8 cellular contexts compared by ENCODE assay signal in the genomic region with DNA sequence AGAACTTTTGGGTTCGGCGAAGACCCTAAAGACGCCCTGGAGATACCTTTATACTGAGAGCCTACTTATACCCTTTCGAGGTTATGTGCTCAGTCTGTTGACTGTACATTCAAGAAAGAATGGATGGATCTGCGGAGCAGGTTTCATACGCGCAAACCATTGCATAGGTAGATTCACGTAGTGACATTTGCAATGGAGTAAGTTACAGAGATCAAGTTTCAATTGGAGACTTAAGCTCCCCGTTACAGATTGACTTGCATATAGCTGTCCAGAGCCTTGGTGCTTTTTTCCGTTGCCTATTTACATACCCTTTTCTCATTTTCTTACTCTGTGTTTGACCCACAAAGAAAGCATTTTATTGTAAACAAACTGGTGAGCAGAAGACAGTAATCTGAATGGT. TPM values are rescaled to one million over a fixed set of nuclear protein-coding genes. Genes with fewer than 3 reads are reported as not detected.
DNase-seq lines count a peak whose midpoint lies in the region; ATAC-seq and TF ChIP-seq lines count a peak whose summit lies in the region.

No MANE protein-coding gene starts in this region.

- TF ChIP-seq CTCF in heart left ventricle (IDR thresholded peaks at IDR 0.05) (no peak), astrocyte of the cerebellum (IDR thresholded peaks at IDR 0.05; ENCODE audit: low read depth, low read length, missing control alignments) (no peak), lower lobe of right lung (IDR thresholded peaks at IDR 0.05) (no peak), vagina (IDR thresholded peaks at IDR 0.05) (no peak)

- peak overlapping the region; percentile 71 to 100 (median 91) for H3K4me3 ChIP-seq in heart left ventricle
- peak overlapping the region; percentile 89 for H3K4me3 ChIP-seq in astrocyte of the cerebellum (ENCODE audit: low read depth, low read length)
- H3K4me3 ChIP-seq in lower lobe of right lung, result peak overlapping the region; percentile 99
- H3K4me3 ChIP-seq in vagina, result peak overlapping the region; percentile 80 to 90

- H3K4me1 ChIP-seq in heart left ventricle, result peaks cover 0 to 37% (median 28%) of the 10 kb centered on the region in 12 donors
- H3K4me1 ChIP-seq in lower lobe of right lung, result peaks cover 30% of the 10 kb centered on the region
- H3K4me1 ChIP-seq in vagina, result peaks cover 29% of the 10 kb centered on the region

- H3K27me3 ChIP-seq in heart left ventricle, result no peaks in the 10 kb centered on the region
- H3K27me3 ChIP-seq in lower lobe of right lung (ENCODE audit: low read depth), result no peaks in the 10 kb centered on the region
- no peaks in the 10 kb centered on the region for H3K27me3 ChIP-seq in vagina

- H3K27ac ChIP-seq in heart left ventricle (peak overlapping the region in 8 of 12 donors; percentile 90 to 99 (median 94)), lower lobe of right lung (peak overlapping the region; percentile 96), vagina (peak overlapping the region; percentile 92)

- no peak for TF ChIP-seq POLR2A in heart left ventricle (IDR thresholded peaks at IDR 0.05)
- no peak for TF ChIP-seq POLR2A in vagina (IDR thresholded peaks at IDR 0.05)

- intact Hi-C loops in heart left ventricle (cut with DNase I) (loop anchor here in 2 of 10 donors (10.0 kb wide), 2 partner anchors 153 to 233 kb away; no protein-coding TSS in a partner anchor), Right ventricle myocardium inferior (cut with DNase I) (loop anchor here (5.0 kb wide), 1 partner anchor 235 kb away; no protein-coding TSS in a partner anchor), lower lobe of right lung (cut with DNase I) (no loop called here), vagina (cut with DNase I) (no loop called here), sciatic nerve (cut with DNase I) (no loop called here)

- H3K9me3 ChIP-seq in heart left ventricle, result no peaks in the 10 kb centered on the region
- H3K9me3 ChIP-seq in lower lobe of right lung, result no peaks in the 10 kb centered on the region
- no peaks in the 10 kb centered on the region for H3K9me3 ChIP-seq in vagina

- DNase-seq in heart left ventricle (no peak), Right ventricle myocardium inferior (ENCODE audit: missing footprints) (no peak), astrocyte of the cerebellum (ENCODE audit: low read depth) (no peak), lower lobe of right lung (no peak), vagina (ENCODE audit: extremely low spot score in 2 of 2) (no peak), sciatic nerve (ENCODE audit: low spot score) (no peak), hepatic stellate cell (ENCODE audit: low spot score) (no peak)

- ATAC-seq in heart left ventricle (no peak), Right ventricle myocardium inferior (no peak), lower lobe of right lung (no peak), sciatic nerve (no peak), HG02763 (IDR thresholded peaks at IDR 0.05; ENCODE audit: unreplicated experiment) (no peak)

- WGBS in heart left ventricle, 4 donors, result 2 to 5% (median 4%) methylated on average over 10 of the region's 10 CpGs

- in situ Hi-C loops in astrocyte of the cerebellum (cut with HindIII; ENCODE audit: low sequenced_read_pairs), result no loop called here

- H3K36me3 ChIP-seq in heart left ventricle (peaks cover 0 to 19% (median 15%) of the 10 kb centered on the region in 9 donors), lower lobe of right lung (peaks cover 15% of the 10 kb centered on the region), vagina (peaks cover 0 to 11% of the 10 kb centered on the region in 2 donors)

RNA-seq across cellular contexts. Expression of a gene that starts 0.9 kb away (rescaled TPM):
- 100 to 1,000 TPM in 4 of 9 donors, 10 to 100 TPM in 5; 66.1 to 124 (median 93.7) TPM for total RNA-seq in heart left ventricle
- polyA plus RNA-seq in heart left ventricle, result 10 to 100 TPM; 33.2 to 75.2 TPM
- 86.3 TPM for total RNA-seq in Right ventricle myocardium inferior
- 55.3 TPM for total RNA-seq in lower lobe of right lung
- 40.5 TPM for total RNA-seq in vagina
- 73.6 TPM for total RNA-seq in sciatic nerve

RNA-seq across cellular contexts. Expression of a gene that starts 20.3 kb away (rescaled TPM):
- total RNA-seq in heart left ventricle (under 1 TPM in 5 of 9 donors, not detected in 4; 0.07 to 0.20 (median 0.08) TPM), Right ventricle myocardium inferior (0.16 TPM), lower lobe of right lung (0.97 TPM), vagina (0.25 TPM), sciatic nerve (2.7 TPM)
- under 1 TPM in 1 of 2 donors, not detected in 1; 0.15 TPM for polyA plus RNA-seq in heart left ventricle
